Comparison of ENCODE assay signal across 31 cellular contexts in genomic region chr11:23954730-23955129, GRCh38.
"Had no signal": no experiment of that assay in that cellular context is flagged by ENCODE, and none has a peak within 500 bp of the region (broad histone marks: within the 10 kb centered on the region; RNA-seq: fewer than 3 reads in every experiment).

No MANE protein-coding gene starts in this region.

- H3K4me3 ChIP-seq: adrenal gland, ascending aorta, body of pancreas, breast epithelium, cardiac muscle cell had no signal

- H3K27ac ChIP-seq: adrenal gland, ascending aorta, body of pancreas, brain microvascular endothelial cell, breast epithelium, cardiac muscle cell had no signal

- DNase-seq: activated effector memory CD4-positive, alpha-beta T cell treated with anti-CD3 and anti-CD28 coated beads, Interleukin-2, amount 50 U/mL, for 16 hours; activated effector memory CD4-positive, alpha-beta T cell treated with Interleukin-2 at 50 U/mL for 16 hours; activated gamma-delta T cell; activated gamma-delta T cell treated with Interleukin-2 at 50 U/mL for 16 hours; activated naive CD4-positive, alpha-beta T cell; activated naive CD4-positive, alpha-beta T cell treated with anti-CD3 and anti-CD28 coated beads for 36 hours; activated naive CD4-positive, alpha-beta T cell treated with anti-CD3 and anti-CD28 coated beads, Interleukin-2, amount 10 ng/mL, durations not matched to agents 7 days and 5 days; activated naive CD4-positive, alpha-beta T cell treated with anti-CD3 and anti-CD28 coated beads, Interleukin-2, amount 50 U/mL, for 16 hours; activated naive CD4-positive, alpha-beta T cell treated with Interleukin-2 at 50 U/mL for 16 hours; activated naive CD8-positive, alpha-beta T cell treated with anti-CD3 and anti-CD28 coated beads for 36 hours; activated naive CD8-positive, alpha-beta T cell treated with anti-CD3 and anti-CD28 coated beads, Interleukin-2, amount 10 ng/mL, durations not matched to agents 7 days and 5 days; activated naive CD8-positive, alpha-beta T cell treated with anti-CD3 and anti-CD28 coated beads, Interleukin-2, amount 50 U/mL, for 24 hours; activated T-cell treated with anti-CD3 and anti-CD28 coated beads, Interleukin-2, amount 50 U/mL, for 24 hours; activated T-cell treated with anti-CD3 and anti-CD28 coated beads, Interleukin-2, amount 50 U/mL, for 4 hours; activated T-cell treated with anti-CD3 and anti-CD28 coated beads, Interleukin-2, amount 50 U/mL, for 48 hours; activated T-cell treated with anti-CD3 and anti-CD28 coated beads, Interleukin-2, amount 50 U/mL, for 72 hours; adrenal gland; amniotic stem cell; amygdala; anterior cingulate cortex; aorta; body of pancreas; brain microvascular endothelial cell; caudate nucleus; central memory CD4-positive, alpha-beta T cell; cerebellar nuclear complex had no signal

- H3K9me3 ChIP-seq: adrenal gland, ascending aorta, body of pancreas, breast epithelium had no signal

- ATAC-seq: activated naive CD4-positive, alpha-beta T cell treated with anti-CD3 and anti-CD28 coated beads, Interleukin-2, amount 50 U/mL, for 72 hours; activated naive CD8-positive, alpha-beta T cell treated with anti-CD3 and anti-CD28 coated beads, Interleukin-2, amount 50 U/mL, for 24 hours; activated T-cell treated with anti-CD3 and anti-CD28 coated beads, Interleukin-2, amount 50 U/mL, for 4 hours; activated T-cell treated with anti-CD3 and anti-CD28 coated beads, Interleukin-2, amount 50 U/mL, for 72 hours; activated T-helper 17 cell treated with anti-CD3 and anti-CD28 coated beads, Interleukin-2, amount 50 U/mL, for 72 hours; body of pancreas had no signal

- H3K27me3 ChIP-seq: adrenal gland, ascending aorta, body of pancreas, brain microvascular endothelial cell, breast epithelium, cardiac muscle cell had no signal

- H3K36me3 ChIP-seq: adrenal gland, ascending aorta, brain microvascular endothelial cell, breast epithelium, cardiac muscle cell had no signal

- H3K4me1 ChIP-seq: adrenal gland, ascending aorta, body of pancreas, breast epithelium had no signal
